In genomic region chr6:6057442-6058053, GRCh38 we compare ENCODE assay signal across 9 cellular contexts. TPM values are rescaled to one million over a fixed set of nuclear protein-coding genes. Genes with fewer than 3 reads are reported as not detected.
DNase-seq lines count a peak whose midpoint lies in the region; ATAC-seq and TF ChIP-seq lines count a peak whose summit lies in the region.
"Had no signal": no experiment of that assay in that cellular context is flagged by ENCODE, and none has a peak within 500 bp of the region (broad histone marks: within the 10 kb centered on the region; RNA-seq: fewer than 3 reads in every experiment).

No MANE protein-coding gene starts in this region.

- no peak overlapping the region for H3K4me3 ChIP-seq in Karpas-422 (ENCODE audit: low read length)
- H3K4me3 ChIP-seq in Peyer's patch = no peak overlapping the region
- no peak overlapping the region for H3K4me3 ChIP-seq in epithelial cell of proximal tubule (ENCODE audit: low read depth, low read length)

- no peak overlapping the region for H3K27ac Mint-ChIP-seq in activated CD4-positive, alpha-beta T cell treated with anti-CD3 and anti-CD28 coated beads for 36 hours
- H3K27ac Mint-ChIP-seq in neural crest cell (ENCODE audit: unreplicated experiment) = no peak overlapping the region
- H3K27ac Mint-ChIP-seq: activated naive CD4-positive, alpha-beta T cell treated with anti-CD3 and anti-CD28 coated beads, Interleukin-2, amount 50 U/mL, for 24 hours had no signal

- no peak for DNase-seq in activated CD4-positive, alpha-beta T cell treated with anti-CD3 and anti-CD28 coated beads for 36 hours
- DNase-seq in activated CD4-positive, alpha-beta T cell treated with anti-CD3 and anti-CD28 coated beads for 48 hours = no peak
- DNase-seq in Karpas-422 (peak; percentile 88), Peyer's patch (no peak), epithelial cell of proximal tubule (ENCODE audit: low read depth) (peak; percentile 13), neural crest cell (ENCODE audit: low read depth, low spot score) (no peak)

- H3K4me2 ChIP-seq in Karpas-422 (ENCODE audit: low read depth, low read length, poor library complexity, severe bottlenecking) = no peak overlapping the region

- no peaks in the 10 kb centered on the region for H3K9me3 ChIP-seq in Karpas-422 (ENCODE audit: low read length)
- no peaks in the 10 kb centered on the region for H3K9me3 ChIP-seq in Peyer's patch

- no peaks in the 10 kb centered on the region for H3K36me3 Mint-ChIP-seq in activated CD4-positive, alpha-beta T cell treated with anti-CD3 and anti-CD28 coated beads for 36 hours (ENCODE audit: low read depth)
- no peaks in the 10 kb centered on the region for H3K36me3 Mint-ChIP-seq in neural crest cell (ENCODE audit: low read depth)

- no peak overlapping the region for H3K4me3 Mint-ChIP-seq in activated CD4-positive, alpha-beta T cell treated with anti-CD3 and anti-CD28 coated beads for 36 hours
- no peak overlapping the region for H3K4me3 Mint-ChIP-seq in neural crest cell
- H3K4me3 Mint-ChIP-seq: activated naive CD4-positive, alpha-beta T cell treated with anti-CD3 and anti-CD28 coated beads, Interleukin-2, amount 50 U/mL, for 24 hours had no signal

- ATAC-seq in activated CD4-positive, alpha-beta T cell treated with anti-CD3 and anti-CD28 coated beads for 36 hours = peak; percentile 51
- ATAC-seq in HG02623 (IDR thresholded peaks at IDR 0.05; ENCODE audit: unreplicated experiment) (no peak), HG02870 (IDR thresholded peaks at IDR 0.05; ENCODE audit: unreplicated experiment) (no peak)

- H3K36me3 ChIP-seq in Karpas-422 (ENCODE audit: insufficient read depth, low read length) (no peaks in the 10 kb centered on the region), Peyer's patch (no peaks in the 10 kb centered on the region)

- no peak overlapping the region for H3K9ac ChIP-seq in Karpas-422 (ENCODE audit: low read length)

- H3K27me3 Mint-ChIP-seq in activated CD4-positive, alpha-beta T cell treated with anti-CD3 and anti-CD28 coated beads for 36 hours = peaks cover 16% of the 10 kb centered on the region
- peaks cover 26% of the 10 kb centered on the region for H3K27me3 Mint-ChIP-seq in neural crest cell (ENCODE audit: low read depth)

- H3K27ac ChIP-seq in Karpas-422 (ENCODE audit: low read length) (no peak overlapping the region), Peyer's patch (no peak overlapping the region)

- peak in 4 of 6 experiments; percentile 13 to 70 (median 61) for TF ChIP-seq CTCF in Peyer's patch (IDR thresholded peaks at IDR 0.05)
- TF ChIP-seq CTCF in epithelial cell of proximal tubule (conservative IDR thresholded peaks at IDR 0.05; ENCODE audit: low read depth, low read length) = peak; percentile 77
- TF ChIP-seq CTCF in neural crest cell (conservative IDR thresholded peaks at IDR 0.05) = peak; percentile 77

- H3K4me1 ChIP-seq in Karpas-422 (ENCODE audit: low read length) (no peaks in the 10 kb centered on the region), Peyer's patch (no peaks in the 10 kb centered on the region)

- CTCF ChIA-PET in activated CD4-positive, alpha-beta T cell treated with anti-CD3 and anti-CD28 coated beads for 36 hours (lab: Charles Lee) = interaction anchor here (0.6 to 3.4 kb wide), 13 partner anchors 8 to 914 kb away, joined by 3 to 29 read pairs (median 3); no protein-coding TSS in a partner anchor

- peaks cover 3% of the 10 kb centered on the region; the same call in 1 of the 2 replicates for H4K20me1 ChIP-seq in Karpas-422 (ENCODE audit: insufficient read depth, low read depth, low read length)

- intact Hi-C loops in activated CD4-positive, alpha-beta T cell treated with anti-CD3 and anti-CD28 coated beads for 36 hours (cut with DNase I, micrococcal nuclease) = loop anchor here (1.0 to 5.0 kb wide), 3 partner anchors 75 to 490 kb away; no protein-coding TSS in a partner anchor

- TF ChIP-seq POLR2A in Peyer's patch (IDR thresholded peaks at IDR 0.05) = no peak

- no peak overlapping the region for H2AFZ ChIP-seq in Karpas-422 (ENCODE audit: low read length)

- no peaks in the 10 kb centered on the region for H3K79me2 ChIP-seq in Karpas-422 (ENCODE audit: low read length)

- POLR2A ChIA-PET in activated CD4-positive, alpha-beta T cell treated with anti-CD3 and anti-CD28 coated beads for 36 hours (lab: Charles Lee) = no interaction called here

- H3K4me1 Mint-ChIP-seq in activated CD4-positive, alpha-beta T cell treated with anti-CD3 and anti-CD28 coated beads for 36 hours = no peaks in the 10 kb centered on the region
- no peaks in the 10 kb centered on the region for H3K4me1 Mint-ChIP-seq in neural crest cell
- H3K4me1 Mint-ChIP-seq: activated naive CD4-positive, alpha-beta T cell treated with anti-CD3 and anti-CD28 coated beads, Interleukin-2, amount 50 U/mL, for 24 hours had no signal

- H3K9me2 ChIP-seq in Karpas-422 (replicated peaks; ENCODE audit: insufficient read depth, low read length) = no peaks in the 10 kb centered on the region

- no peaks in the 10 kb centered on the region for H3K9me3 Mint-ChIP-seq in activated CD4-positive, alpha-beta T cell treated with anti-CD3 and anti-CD28 coated beads for 36 hours (ENCODE audit: low read depth)
- H3K9me3 Mint-ChIP-seq in neural crest cell = peaks cover 2% of the 10 kb centered on the region
- H3K9me3 Mint-ChIP-seq: activated naive CD4-positive, alpha-beta T cell treated with anti-CD3 and anti-CD28 coated beads, Interleukin-2, amount 50 U/mL, for 24 hours had no signal

- H3K27me3 ChIP-seq in Karpas-422 (ENCODE audit: low read length) (no peaks in the 10 kb centered on the region), Peyer's patch (no peaks in the 10 kb centered on the region)

RNA-seq across cellular contexts. Expression of gene NRN1, which starts 50.8 kb away (rescaled TPM):
- 1 to 10 TPM; 4.6 to 7.5 TPM for total RNA-seq in activated CD4-positive, alpha-beta T cell treated with anti-CD3 and anti-CD28 coated beads for 36 hours
- 6.3 and 7.9 TPM in 2 replicates for total RNA-seq in Karpas-422 (2014; rRNA removed; shearing (Covaris generic); ENCODE audit: low replicate concordance)
- total RNA-seq in Peyer's patch = 1 to 10 TPM in 2 of 4 donors, not detected in 2; 1.4 to 2.8 TPM
- total RNA-seq in epithelial cell of proximal tubule = 0.72 and 1.1 TPM in 2 replicates
- total RNA-seq in neural crest cell = 1.3 and 1.5 TPM in 2 replicates

Comparison
In these comparisons a context has a peak if more than half of its experiments do, and no peak if none do; other contexts are left out.
1. DNase-seq: peak in Karpas-422 (single experiment) and epithelial cell of proximal tubule (single experiment); none in activated CD4-positive, alpha-beta T cell treated with anti-CD3 and anti-CD28 coated beads for 36 hours (single experiment), activated CD4-positive, alpha-beta T cell treated with anti-CD3 and anti-CD28 coated beads for 48 hours (single experiment), Peyer's patch (0 of 3) and neural crest cell (single experiment).
2. Peak in every context shown above with its lines, with median percentiles within 50 percentile points of each other: CTCF ChIP-seq.